Comparison of ENCODE assay signal across 8 cellular contexts in genomic region chr14:96797188-96797942, GRCh38. TPM values are rescaled to one million over a fixed set of nuclear protein-coding genes. Genes with fewer than 3 reads are reported as not detected.
A peak's percentile ranks its signal among the peaks of the same experiment; 100 is the strongest.
DNase-seq lines count a peak whose midpoint lies in the region; ATAC-seq and TF ChIP-seq lines count a peak whose summit lies in the region.

Gene VRK1 (plus strand): TSS chr14:96797382. CDS start chr14:96833472, 36,090 bp downstream.

- peaks cover 14% of the 10 kb centered on the region for H3K4me1 Mint-ChIP-seq in activated T-helper 17 cell treated with anti-CD3 and anti-CD28 coated beads, Interleukin-2, amount 50 U/mL, for 72 hours
- peaks cover 17 to 23% of the 10 kb centered on the region in 2 donors for H3K4me1 Mint-ChIP-seq in natural killer cell

- peak within 1 kb of the TSS; percentile 73 for H2AFZ ChIP-seq in Loucy (ENCODE audit: low read length)

- no peaks in the 10 kb centered on the region for H3K27me3 Mint-ChIP-seq in activated T-helper 17 cell treated with anti-CD3 and anti-CD28 coated beads, Interleukin-2, amount 50 U/mL, for 72 hours
- H3K27me3 Mint-ChIP-seq in natural killer cell (ENCODE audit: low read depth in 2 of 2), result peaks cover 0 to 5% of the 10 kb centered on the region in 2 donors

- H3K36me3 Mint-ChIP-seq in activated T-helper 17 cell treated with anti-CD3 and anti-CD28 coated beads, Interleukin-2, amount 50 U/mL, for 72 hours (ENCODE audit: low read depth), result no peaks in the 10 kb centered on the region
- no peaks in the 10 kb centered on the region for H3K36me3 Mint-ChIP-seq in natural killer cell

- no peaks in the 10 kb centered on the region for H3K9me3 Mint-ChIP-seq in activated T-helper 17 cell treated with anti-CD3 and anti-CD28 coated beads, Interleukin-2, amount 50 U/mL, for 72 hours
- no peaks in the 10 kb centered on the region for H3K9me3 Mint-ChIP-seq in natural killer cell

- DNase-seq in ELR (ENCODE audit: low read depth) (peak; percentile 98), H7 (peak; percentile 96), RWPE2 (ENCODE audit: low spot score) (peak; percentile 98), fibroblast of peridontal ligament (ENCODE audit: extremely low read depth) (peak; percentile 95), natural killer cell (peak; percentile 88)
- DNase-seq in stimulated activated naive CD4-positive, alpha-beta T cell (lab: John Stamatoyannopoulos, UW), result peak; percentile 83 to 93 (median 90)

- intact Hi-C loops in natural killer cell (cut with micrococcal nuclease), result loop anchor here (1.0 to 5.0 kb wide), 2 partner anchors 55 to 295 kb away; partner anchors contain the start of gene PAPOLA

- H3K27ac ChIP-seq in RWPE2 (ENCODE audit: poor library complexity, severe bottlenecking), result peak within 1 kb of the TSS; percentile 52

- peak; percentile 100 for ATAC-seq in RWPE2 (ENCODE audit: low read depth)
- ATAC-seq in activated T-helper 17 cell treated with anti-CD3 and anti-CD28 coated beads, Interleukin-2, amount 50 U/mL, for 72 hours (replicated peaks), result peak; percentile 99
- peak; percentile 95 to 97 (median 97) for ATAC-seq in natural killer cell

- H3K4me1 ChIP-seq in Loucy (ENCODE audit: insufficient read depth, low read length, poor library complexity, severe bottlenecking), result peaks cover 40% of the 10 kb centered on the region
- H3K4me1 ChIP-seq in RWPE2 (ENCODE audit: insufficient read depth, poor library complexity, severe bottlenecking), result peaks cover 11% of the 10 kb centered on the region

- H3K4me3 ChIP-seq in H7 (ENCODE audit: insufficient read depth, low read depth, low read length) (peak within 1 kb of the TSS; percentile 85), Loucy (ENCODE audit: low read length, poor library complexity, severe bottlenecking) (peak within 1 kb of the TSS; percentile 88), RWPE2 (ENCODE audit: severe bottlenecking) (peak within 1 kb of the TSS; percentile 92)

- H3K36me3 ChIP-seq in H7 (replicated peaks; ENCODE audit: control insufficient read depth, insufficient read depth, low read length), result no peaks in the 10 kb centered on the region
- no peaks in the 10 kb centered on the region for H3K36me3 ChIP-seq in Loucy (ENCODE audit: insufficient read depth, low read length)
- H3K36me3 ChIP-seq in RWPE2 (ENCODE audit: low read depth), result peaks cover 20% of the 10 kb centered on the region

- H3K9me2 ChIP-seq in Loucy (replicated peaks; ENCODE audit: low read depth, low read length), result no peaks in the 10 kb centered on the region

- H3K4me2 ChIP-seq in Loucy (ENCODE audit: low read depth, low read length, poor library complexity, severe bottlenecking), result peak within 1 kb of the TSS; percentile 92

- peaks cover 51% of the 10 kb centered on the region for H3K79me2 ChIP-seq in Loucy (ENCODE audit: insufficient read depth, low read length)

- peak within 1 kb of the TSS; percentile 89 for H3K27ac Mint-ChIP-seq in activated T-helper 17 cell treated with anti-CD3 and anti-CD28 coated beads, Interleukin-2, amount 50 U/mL, for 72 hours
- peak within 1 kb of the TSS; percentile 87 to 92 for H3K27ac Mint-ChIP-seq in natural killer cell

- peak within 1 kb of the TSS; percentile 86 for H3K4me3 Mint-ChIP-seq in activated T-helper 17 cell treated with anti-CD3 and anti-CD28 coated beads, Interleukin-2, amount 50 U/mL, for 72 hours
- peak within 1 kb of the TSS; percentile 93 for H3K4me3 Mint-ChIP-seq in natural killer cell

- H3K9me3 ChIP-seq in Loucy (ENCODE audit: insufficient read depth, low read depth, low read length), result no peaks in the 10 kb centered on the region
- H3K9me3 ChIP-seq in RWPE2 (ENCODE audit: severe bottlenecking), result no peaks in the 10 kb centered on the region

- peak within 1 kb of the TSS; percentile 94 for H3K9ac ChIP-seq in Loucy (ENCODE audit: low read depth, low read length, poor library complexity, severe bottlenecking)

- no peaks in the 10 kb centered on the region for H3K27me3 ChIP-seq in H7 (ENCODE audit: control insufficient read depth, insufficient read depth, low read length)
- H3K27me3 ChIP-seq in Loucy (ENCODE audit: insufficient read depth, low read length, poor library complexity, severe bottlenecking), result no peaks in the 10 kb centered on the region
- H3K27me3 ChIP-seq in RWPE2 (ENCODE audit: insufficient read depth, poor library complexity, severe bottlenecking), result no peaks in the 10 kb centered on the region

- TF ChIP-seq CTCF in Loucy (conservative IDR thresholded peaks at IDR 0.05; ENCODE audit: low read length) (no peak), RWPE2 (IDR thresholded peaks at IDR 0.05; ENCODE audit: poor library complexity, severe bottlenecking) (no peak), natural killer cell (IDR thresholded peaks at IDR 0.05) (no peak)

- H3F3A ChIP-seq in Loucy (ENCODE audit: low read depth), result no peaks in the 10 kb centered on the region

- H4K20me1 ChIP-seq in Loucy (ENCODE audit: insufficient read depth, low read length, poor library complexity, severe bottlenecking), result peaks cover 51% of the 10 kb centered on the region

RNA-seq across cellular contexts. Expression of gene VRK1, which starts in this region (rescaled TPM):
- 69.8 and 87.8 TPM in 2 replicates for total RNA-seq in H7 (2014; rRNA removed; shearing (Covaris generic))
- 10 to 100 TPM; 30.9 to 65.6 TPM for total RNA-seq in activated T-helper 17 cell treated with anti-CD3 and anti-CD28 coated beads, Interleukin-2, amount 50 U/mL, for 72 hours
- total RNA-seq in natural killer cell, result 10 to 100 TPM; 34.4 to 40.6 (median 37.3) TPM

Comparison
In these comparisons a context has a peak if more than half of its experiments do, and no peak if none do; other contexts are left out.
1. Peak in every context shown above with its lines: DNase-seq, ATAC-seq, H3K4me3 ChIP-seq and H3K27ac ChIP-seq.